16 cellular contexts compared by ENCODE assay signal in the genomic region with DNA sequence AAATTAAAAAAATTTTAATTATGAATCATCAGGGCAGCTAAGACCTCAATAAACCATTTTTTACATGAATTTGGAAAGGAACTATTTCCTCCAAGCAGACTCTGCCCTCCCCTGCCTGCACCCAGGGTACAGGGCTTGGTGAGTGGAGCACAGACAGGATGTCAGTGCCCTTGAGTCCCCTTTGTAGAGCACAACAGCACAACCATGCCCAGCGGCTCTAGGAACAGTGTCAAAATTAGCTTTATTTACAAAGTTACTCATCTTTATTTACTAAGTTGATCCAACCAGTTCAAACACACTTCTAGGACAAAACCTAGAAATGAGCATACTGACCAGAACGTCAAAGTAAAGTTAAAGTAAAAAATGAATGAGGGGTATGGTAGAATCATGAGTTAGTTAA.
"Had no signal": no experiment of that assay in that cellular context is flagged by ENCODE, and none has a peak within 500 bp of the region (broad histone marks: within the 10 kb centered on the region; RNA-seq: fewer than 3 reads in every experiment).

No MANE protein-coding gene starts in this region.

- ATAC-seq: activated CD4-positive, alpha-beta T cell treated with anti-CD3 and anti-CD28 coated beads for 36 hours; activated CD8-positive, alpha-beta memory T cell treated with anti-CD3 and anti-CD28 coated beads, Interleukin-2, amount 10 ng/mL, durations not matched to agents 7 days and 5 days; stimulated activated memory B cell treated with anti-CD40 and anti-IgM and Interleukin-4, amounts not matched to agents 10 μg/mL and 1 μg/mL and 100 μg/mL, for 72 hours had no signal

- H3K27ac ChIP-seq: dorsolateral prefrontal cortex, esophagus muscularis mucosa, thyroid gland, WERI-Rb-1 had no signal

- H3K27ac Mint-ChIP-seq: activated CD4-positive, alpha-beta memory T cell treated with anti-CD3 and anti-CD28 coated beads for 36 hours; activated CD4-positive, alpha-beta T cell treated with anti-CD3 and anti-CD28 coated beads for 36 hours; activated CD8-positive, alpha-beta memory T cell treated with anti-CD3 and anti-CD28 coated beads, Interleukin-2, amount 10 ng/mL, durations not matched to agents 7 days and 5 days; nephron; stimulated activated memory B cell treated with anti-CD40 and anti-IgM and Interleukin-4, amounts not matched to agents 10 μg/mL and 1 μg/mL and 100 μg/mL, for 72 hours had no signal

- H3K4me3 ChIP-seq: dorsolateral prefrontal cortex, esophagus muscularis mucosa, thyroid gland had no signal

- H3K4me1 Mint-ChIP-seq: activated CD4-positive, alpha-beta T cell treated with anti-CD3 and anti-CD28 coated beads for 36 hours; activated CD8-positive, alpha-beta memory T cell treated with anti-CD3 and anti-CD28 coated beads, Interleukin-2, amount 10 ng/mL, durations not matched to agents 7 days and 5 days; stimulated activated memory B cell treated with anti-CD40 and anti-IgM and Interleukin-4, amounts not matched to agents 10 μg/mL and 1 μg/mL and 100 μg/mL, for 72 hours had no signal

- H3K27me3 ChIP-seq: esophagus muscularis mucosa, thyroid gland had no signal

- H3K4me3 Mint-ChIP-seq: activated CD4-positive, alpha-beta memory T cell treated with anti-CD3 and anti-CD28 coated beads for 36 hours; activated CD4-positive, alpha-beta T cell treated with anti-CD3 and anti-CD28 coated beads for 36 hours; activated CD8-positive, alpha-beta memory T cell treated with anti-CD3 and anti-CD28 coated beads, Interleukin-2, amount 10 ng/mL, durations not matched to agents 7 days and 5 days; nephron; stimulated activated memory B cell treated with anti-CD40 and anti-IgM and Interleukin-4, amounts not matched to agents 10 μg/mL and 1 μg/mL and 100 μg/mL, for 72 hours had no signal

- DNase-seq: activated CD4-positive, alpha-beta memory T cell treated with anti-CD3 and anti-CD28 coated beads for 36 hours; activated CD4-positive, alpha-beta T cell treated with anti-CD3 and anti-CD28 coated beads for 36 hours; activated CD8-positive, alpha-beta memory T cell treated with anti-CD3 and anti-CD28 coated beads, Interleukin-2, amount 10 ng/mL, durations not matched to agents 7 days and 5 days; activated naive CD4-positive, alpha-beta T cell treated with anti-CD3 and anti-CD28 coated beads, Interleukin-2, amount 50 U/mL, for 16 hours; activated T-cell treated with anti-CD3 and anti-CD28 coated beads, Interleukin-2, amount 50 U/mL, for 1 hour; dorsolateral prefrontal cortex; hypothalamus; nucleus accumbens; posterior cingulate gyrus; retina; stimulated activated CD4-positive, alpha-beta T cell treated with anti-CD3 and anti-CD28 coated beads, Interleukin-2, amount 100 ng/mL, for 48 hours; thyroid gland; WERI-Rb-1 had no signal

- H3K36me3 Mint-ChIP-seq: activated CD4-positive, alpha-beta memory T cell treated with anti-CD3 and anti-CD28 coated beads for 36 hours; activated CD8-positive, alpha-beta memory T cell treated with anti-CD3 and anti-CD28 coated beads, Interleukin-2, amount 10 ng/mL, durations not matched to agents 7 days and 5 days; stimulated activated memory B cell treated with anti-CD40 and anti-IgM and Interleukin-4, amounts not matched to agents 10 μg/mL and 1 μg/mL and 100 μg/mL, for 72 hours had no signal

- H3K9me3 ChIP-seq: esophagus muscularis mucosa, thyroid gland had no signal

- H3K9me3 Mint-ChIP-seq: activated CD4-positive, alpha-beta memory T cell treated with anti-CD3 and anti-CD28 coated beads for 36 hours; stimulated activated memory B cell treated with anti-CD40 and anti-IgM and Interleukin-4, amounts not matched to agents 10 μg/mL and 1 μg/mL and 100 μg/mL, for 72 hours had no signal

- H3K36me3 ChIP-seq: esophagus muscularis mucosa, thyroid gland, WERI-Rb-1 had no signal
